ENCODE assay signal across 9 cellular contexts in genomic region chr16:81780350-81780749, GRCh38. TPM values are rescaled to one million over a fixed set of nuclear protein-coding genes. Genes with fewer than 3 reads are reported as not detected.
DNase-seq lines count a peak whose midpoint lies in the region; ATAC-seq, FAIRE-seq and TF ChIP-seq lines count a peak whose summit lies in the region.
"Had no signal": no experiment of that assay in that cellular context is flagged by ENCODE, and none has a peak within 500 bp of the region (broad histone marks: within the 10 kb centered on the region; RNA-seq: fewer than 3 reads in every experiment).

No MANE protein-coding gene starts in this region.

- FAIRE-seq in K562 (lab: Jason Lieb, UNC), result no peak

- peaks cover 15% of the 10 kb centered on the region for H3K27me3 ChIP-seq in CD4-positive, alpha-beta T cell (ENCODE audit: control insufficient read depth, insufficient read depth, low read length)
- H3K27me3 ChIP-seq in HCT116 (ENCODE audit: insufficient read depth, low read length), result no peaks in the 10 kb centered on the region
- peaks cover 23 to 27% of the 10 kb centered on the region in 2 experiments for H3K27me3 ChIP-seq in K562 (ENCODE audit: control insufficient read depth in 2 of 2, insufficient read depth in 2 of 2, low read length in 2 of 2)
- peaks cover 49% of the 10 kb centered on the region for H3K27me3 ChIP-seq in GM23248 (replicated peaks; ENCODE audit: insufficient read depth)
- H3K27me3 ChIP-seq in gastroesophageal sphincter, result peaks cover 61% of the 10 kb centered on the region

- no peak overlapping the region for H3K27ac ChIP-seq in CD4-positive, alpha-beta T cell (ENCODE audit: low read depth, low read length)
- H3K27ac ChIP-seq in HCT116 (ENCODE audit: low read depth, low read length), result no peak overlapping the region
- H3K27ac ChIP-seq in K562 (ENCODE audit: extremely low read depth, low read depth, low read length), result no peak overlapping the region
- H3K27ac ChIP-seq in GM23248, result no peak overlapping the region
- H3K27ac ChIP-seq in gastroesophageal sphincter, result no peak overlapping the region

- POLR2A ChIA-PET in CD4-positive, alpha-beta T cell (lab: Charles Lee), result no interaction called here
- POLR2A ChIA-PET in HCT116 (lab: Charles Lee), result no interaction called here
- POLR2A ChIA-PET in K562 (lab: Yijun Ruan, JAX), result interaction anchor here (1.3 to 2.0 kb wide), 2 partner anchors 11 to 28 kb away, joined by 5 to 8 read pairs; no protein-coding TSS in a partner anchor

- TF ChIP-seq POLR2A in HCT116 (IDR thresholded peaks at IDR 0.05; ENCODE audit: borderline replicate concordance, extremely low read depth, insufficient read depth, insufficient read length), result no peak
- TF ChIP-seq POLR2A in K562 (conservative IDR thresholded peaks at IDR 0.05), result no peak
- no peak for TF ChIP-seq POLR2A in gastroesophageal sphincter (IDR thresholded peaks at IDR 0.05)

- H3K9ac ChIP-seq in HCT116 (ENCODE audit: low read length), result peak overlapping the region; percentile 75; the same call in 1 of the 2 replicates
- no peak overlapping the region for H3K9ac ChIP-seq in K562 (ENCODE audit: insufficient read depth in 1 of 2, low read depth in 2 of 2, low read length in 2 of 2)
- no peak overlapping the region for H3K9ac ChIP-seq in GM23248

- H3K4me1 ChIP-seq in HCT116 (ENCODE audit: control insufficient read depth in 1 of 2, insufficient read depth in 2 of 2, low read length in 2 of 2) (peaks cover 0 to 17% of the 10 kb centered on the region in 2 experiments; a peak in 3 of 4 replicates), K562 (replicated peaks in 1 of 2; ENCODE audit: control insufficient read depth in 2 of 2, insufficient read depth in 2 of 2, low read length in 2 of 2) (peaks cover 3 to 14% of the 10 kb centered on the region in 2 experiments; a peak in 4 of 5 replicates), GM23248 (ENCODE audit: insufficient read depth) (no peaks in the 10 kb centered on the region), gastroesophageal sphincter (peaks cover 0 to 29% (median 0%) of the 10 kb centered on the region in 3 donors)

- no peaks in the 10 kb centered on the region for H3K9me3 ChIP-seq in CD4-positive, alpha-beta T cell (ENCODE audit: control insufficient read depth, low read length)
- H3K9me3 ChIP-seq in HCT116 (ENCODE audit: control insufficient read depth in 1 of 2, insufficient read depth in 1 of 2, low read depth in 1 of 2, low read length in 2 of 2) (no peaks in the 10 kb centered on the region), K562 (replicated peaks; ENCODE audit: control insufficient read depth, insufficient read depth, low read depth, low read length) (0 out of 2 replicates have a peak, but pooled peaks cover 3% of the 10 kb centered on the region), GM23248 (ENCODE audit: low read depth) (no peaks in the 10 kb centered on the region), gastroesophageal sphincter (no peaks in the 10 kb centered on the region)

- CTCF ChIA-PET in CD4-positive, alpha-beta T cell (lab: Charles Lee), result no interaction called here
- CTCF ChIA-PET in HCT116 (lab: Charles Lee) (interaction anchor here (0.5 to 1.2 kb wide), 2 partner anchors 12 to 94 kb away, joined by 3 to 4 read pairs; no protein-coding TSS in a partner anchor), K562 (lab: Yijun Ruan, JAX; ENCODE audit: low intra/inter-chr PET ratio) (no interaction called here)

- TF ChIP-seq RAD21 in HCT116 (IDR thresholded peaks at IDR 0.05; ENCODE audit: low read depth) (no peak), K562 (CRISPR knock-in tag; conservative IDR thresholded peaks at IDR 0.05 in 1 of 2, IDR thresholded peaks at IDR 0.05 in 1 of 2) (no peak)

- H4K20me1 ChIP-seq in HCT116 (ENCODE audit: insufficient read depth) (no peaks in the 10 kb centered on the region), K562 (replicated peaks; ENCODE audit: control insufficient read depth, insufficient read depth, low read length) (0 out of 2 replicates have a peak, but pooled peaks cover under 1% of the 10 kb centered on the region), GM23248 (ENCODE audit: insufficient read depth) (no peaks in the 10 kb centered on the region)

- no peak for TF ChIP-seq CTCF in CD4-positive, alpha-beta T cell (IDR thresholded peaks at IDR 0.05)
- TF ChIP-seq CTCF in HCT116 (IDR thresholded peaks at IDR 0.05 in 2 of 3, conservative IDR thresholded peaks at IDR 0.05 in 1 of 3; ENCODE audit: borderline replicate concordance in 1 of 3, insufficient read depth in 1 of 3, low read depth in 2 of 3, low read length in 2 of 3) (no peak), K562 (IDR thresholded peaks at IDR 0.05 in 2 of 3, conservative IDR thresholded peaks at IDR 0.05 in 1 of 3; ENCODE audit: insufficient read depth in 2 of 3, low read depth in 1 of 3, low read length in 3 of 3) (no peak), nephron (IDR thresholded peaks at IDR 0.05; ENCODE audit: unreplicated experiment in 3 of 3) (no peak), gastroesophageal sphincter (IDR thresholded peaks at IDR 0.05) (no peak)

- peaks cover 50% of the 10 kb centered on the region for H3K27me3 Mint-ChIP-seq in CD4-positive, alpha-beta T cell
- peaks cover 80% of the 10 kb centered on the region for H3K27me3 Mint-ChIP-seq in nephron (ENCODE audit: low read depth)

- no peaks in the 10 kb centered on the region; the same call in 1 of the 2 replicates for H3K79me2 ChIP-seq in HCT116 (ENCODE audit: insufficient read depth, low read length)
- H3K79me2 ChIP-seq in K562 (ENCODE audit: control insufficient read depth, insufficient read depth, low read length), result no peaks in the 10 kb centered on the region
- H3K79me2 ChIP-seq in GM23248 (ENCODE audit: insufficient read depth), result no peaks in the 10 kb centered on the region

- no peaks in the 10 kb centered on the region for H3K36me3 Mint-ChIP-seq in CD4-positive, alpha-beta T cell (ENCODE audit: low read depth)
- H3K36me3 Mint-ChIP-seq in nephron (ENCODE audit: low read depth), result no peaks in the 10 kb centered on the region

- H3K4me3 Mint-ChIP-seq in CD4-positive, alpha-beta T cell, result peak overlapping the region; percentile 76
- peak overlapping the region; percentile 87 to 90 (median 88) for H3K4me3 Mint-ChIP-seq in nephron

- no peak for DNase-seq in CD4-positive, alpha-beta T cell
- DNase-seq in HCT116 (ENCODE audit: low read depth, low spot score) (no peak), K562 (ENCODE audit: extremely low read depth in 1 of 4, low spot score in 3 of 4) (no peak), GM23248 (no peak), amygdala (lab: John Stamatoyannopoulos, UW) (no peak), posterior cingulate gyrus (no peak)
- DNase-seq: NCI-H446 had no signal

- intact Hi-C loops in CD4-positive, alpha-beta T cell (cut with DNase I, micrococcal nuclease), result no loop called here
- intact Hi-C loops in HCT116 (cut with micrococcal nuclease), result no loop called here
- intact Hi-C loops in K562 (cut with micrococcal nuclease), result loop anchor here (5.0 kb wide), 1 partner anchor 92 kb away; no protein-coding TSS in a partner anchor
- intact Hi-C loops in posterior cingulate gyrus (cut with DNase I), result no loop called here

- peak overlapping the region; percentile 99 for H3K4me2 ChIP-seq in HCT116 (ENCODE audit: low read length)
- H3K4me2 ChIP-seq in K562 (ENCODE audit: insufficient read depth, low read length), result no peak overlapping the region
- no peak overlapping the region for H3K4me2 ChIP-seq in GM23248 (ENCODE audit: unreplicated experiment)

- H3K9me1 ChIP-seq in K562 (ENCODE audit: control insufficient read depth, insufficient read depth, low read length), result no peaks in the 10 kb centered on the region

- H2AFZ ChIP-seq in HCT116 (ENCODE audit: low read depth, low read length, poor library complexity, severe bottlenecking), result no peak overlapping the region
- H2AFZ ChIP-seq in K562 (ENCODE audit: low read depth, low read length), result no peak overlapping the region
- no peak overlapping the region for H2AFZ ChIP-seq in GM23248

- no peak for ATAC-seq in CD4-positive, alpha-beta T cell (ENCODE audit: poor library complexity)
- ATAC-seq in HCT116 (no peak), K562 (no peak), gastroesophageal sphincter (no peak)

- peak overlapping the region; percentile 72 to 93 for H3K4me3 ChIP-seq in HCT116 (replicated peaks in 1 of 2; ENCODE audit: low read depth in 1 of 2, low read length in 2 of 2)
- H3K4me3 ChIP-seq in K562, result no peak overlapping the region
- H3K4me3 ChIP-seq in GM23248, result no peak overlapping the region
- H3K4me3 ChIP-seq in gastroesophageal sphincter, result peak overlapping the region in 1 of 2 donors; percentile 66

- RAD21 ChIA-PET in HCT116 (lab: Charles Lee; ENCODE audit: low non-redundant PET in 1 of 2, low total read pairs in 2 of 2, uncharacterized antibody in 2 of 2, unreplicated experiment in 2 of 2), result no interaction called here

- TF ChIP-seq EP300 in K562 (IDR thresholded peaks at IDR 0.05; ENCODE audit: low read length) (no peak), gastroesophageal sphincter (IDR thresholded peaks at IDR 0.05) (no peak)

- H3F3A ChIP-seq in GM23248 (ENCODE audit: insufficient read depth), result no peaks in the 10 kb centered on the region

- TSS peak; percentile 65 for BruUV-seq in HCT116 (replicated peaks; lab: Mats Ljungman, UMichigan)
- BruUV-seq in K562 (replicated peaks; lab: Mats Ljungman, UMichigan), result TSS peak; percentile 57

- H3K36me3 ChIP-seq in HCT116 (ENCODE audit: control insufficient read depth in 1 of 2, insufficient read depth in 2 of 2, low read length in 2 of 2) (no peaks in the 10 kb centered on the region), K562 (ENCODE audit: control insufficient read depth, insufficient read depth, low read length) (no peaks in the 10 kb centered on the region), GM23248 (ENCODE audit: low read depth) (no peaks in the 10 kb centered on the region), gastroesophageal sphincter (no peaks in the 10 kb centered on the region)

- in situ Hi-C loops in K562 (cut with MboI), result no loop called here
- in situ Hi-C loops in GM23248 (cut with MboI), result no loop called here

- H3K4me1 Mint-ChIP-seq in CD4-positive, alpha-beta T cell (ENCODE audit: low read depth), result peaks cover 11% of the 10 kb centered on the region
- H3K4me1 Mint-ChIP-seq in nephron, result peaks cover 24% of the 10 kb centered on the region

- H3K9me2 ChIP-seq in HCT116 (ENCODE audit: insufficient read depth) (no peaks in the 10 kb centered on the region), GM23248 (ENCODE audit: insufficient read depth) (no peaks in the 10 kb centered on the region)

- H3K9me3 Mint-ChIP-seq in CD4-positive, alpha-beta T cell, result no peaks in the 10 kb centered on the region
- H3K9me3 Mint-ChIP-seq in nephron, result peaks cover 4% of the 10 kb centered on the region

- 40% methylated on average over 8 of the region's 8 CpGs for WGBS in K562 (ENCODE audit: insufficient coverage, low coverage, missing lambda C conversion rate)
- WGBS in GM23248 (ENCODE audit: low coverage in 1 of 2, low lambda C conversion rate in 2 of 2, missing lambda C conversion rate in 2 of 2), 2 experiments, result 66 to 69% methylated on average over 8 of the region's 8 CpGs
- 80% methylated on average over 5 of the region's 8 CpGs; no CpG with 5 or more reads in 1 of the 2 donors for WGBS in gastroesophageal sphincter (ENCODE audit: low coverage in 1 of 2), 2 donors

- no peak overlapping the region for H3K27ac Mint-ChIP-seq in CD4-positive, alpha-beta T cell
- no peak overlapping the region for H3K27ac Mint-ChIP-seq in nephron

RNA-seq across cellular contexts. Expression of gene PLCG2, which starts 1.3 kb away (rescaled TPM):
- 1 to 10 TPM in 1 of 2 experiments, under 1 TPM in 1; 0.92 to 1.5 TPM for total RNA-seq in CD4-positive, alpha-beta T cell
- total RNA-seq in HCT116 (2021; ENCODE audit: unreplicated experiment), result 31.2 TPM
- 19.8 and 21.8 TPM in 2 replicates for polyA plus RNA-seq in HCT116 (2012)
- total RNA-seq in K562 (2011; cell fraction: chromatin; rRNA removed; ENCODE audit: low replicate concordance), result 18.9 and 24.9 TPM in 2 replicates
- total RNA-seq in K562 (2011; cell fraction: nucleolus; rRNA removed), result 10.9 and 11.8 TPM in 2 replicates
- 12.5 and 14.6 TPM in 2 replicates for total RNA-seq in K562 (2011; cell fraction: nucleoplasm; rRNA removed)
- total RNA-seq in K562 (2014; rRNA removed), result 1.7 and 4.0 TPM in 2 replicates
- total RNA-seq in K562 (2014; rRNA removed; fragmentation: Illumina TruSeq; extraction: Trizol), result 2.7 and 3.3 TPM in 2 replicates
- total RNA-seq in K562 (2015; rRNA removed; fragmentation: Illumina TruSeq; extraction: Trizol), result 3.9 and 4.0 TPM in 2 replicates
- 7.1 and 8.6 TPM in 2 replicates for total RNA-seq in K562 (2021)
- polyA plus RNA-seq in K562 (2011; rRNA removed), result 4.2 and 7.9 TPM in 2 replicates
- 3.7 and 4.9 TPM in 2 replicates for polyA plus RNA-seq in K562 (2011; cell fraction: cytosol; rRNA removed)
- polyA plus RNA-seq in K562 (2011; cell fraction: nucleus; rRNA removed), result 15.0 and 22.1 TPM in 2 replicates
- 3.7 and 12.8 TPM in 2 replicates for polyA plus RNA-seq in K562 (2012)
- 2.6 and 3.1 TPM in 2 replicates for polyA plus RNA-seq in K562 (2014; fragmentation: Illumina TruSeq; extraction: Trizol)
- 1 to 10 TPM in 1 of 2 experiments, under 1 TPM in 1; 0.94 to 1.0 TPM for polyA plus RNA-seq in K562 (2014; fragmentation: Nextera tagmentation; extraction: Ambion mirVana)
- 1.9 TPM in 2 replicates for polyA plus RNA-seq in K562 (2014; rRNA removed)
- polyA minus RNA-seq in K562 (2011; rRNA and poly(A)+ RNA removed), result 9.3 and 12.6 TPM in 2 replicates
- 8.3 and 9.6 TPM in 2 replicates for polyA minus RNA-seq in K562 (2011; cell fraction: cytosol; rRNA and poly(A)+ RNA removed)
- 11.0 and 21.5 TPM in 2 replicates for polyA minus RNA-seq in K562 (2011; cell fraction: nucleus; rRNA and poly(A)+ RNA removed)
- total RNA-seq in GM23248 (2014; rRNA removed; shearing (Covaris generic)), result not detected in 2 replicates
- polyA plus RNA-seq in GM23248 (2016; fragmentation: Nextera tagmentation; extraction: Ambion mirVana), result 0.35 and 0.39 TPM in 2 replicates
- total RNA-seq in gastroesophageal sphincter, result 10 to 100 TPM in 1 of 4 donors, 1 to 10 TPM in 3; 6.2 to 11.4 (median 8.1) TPM

Comparison
In these comparisons a context has a peak if more than half of its experiments do, and no peak if none do; other contexts are left out.
1. H3K4me3 ChIP-seq: peak in HCT116 (2 of 2); none in K562 (single experiment) and GM23248 (single experiment).